In the genomic region with DNA sequence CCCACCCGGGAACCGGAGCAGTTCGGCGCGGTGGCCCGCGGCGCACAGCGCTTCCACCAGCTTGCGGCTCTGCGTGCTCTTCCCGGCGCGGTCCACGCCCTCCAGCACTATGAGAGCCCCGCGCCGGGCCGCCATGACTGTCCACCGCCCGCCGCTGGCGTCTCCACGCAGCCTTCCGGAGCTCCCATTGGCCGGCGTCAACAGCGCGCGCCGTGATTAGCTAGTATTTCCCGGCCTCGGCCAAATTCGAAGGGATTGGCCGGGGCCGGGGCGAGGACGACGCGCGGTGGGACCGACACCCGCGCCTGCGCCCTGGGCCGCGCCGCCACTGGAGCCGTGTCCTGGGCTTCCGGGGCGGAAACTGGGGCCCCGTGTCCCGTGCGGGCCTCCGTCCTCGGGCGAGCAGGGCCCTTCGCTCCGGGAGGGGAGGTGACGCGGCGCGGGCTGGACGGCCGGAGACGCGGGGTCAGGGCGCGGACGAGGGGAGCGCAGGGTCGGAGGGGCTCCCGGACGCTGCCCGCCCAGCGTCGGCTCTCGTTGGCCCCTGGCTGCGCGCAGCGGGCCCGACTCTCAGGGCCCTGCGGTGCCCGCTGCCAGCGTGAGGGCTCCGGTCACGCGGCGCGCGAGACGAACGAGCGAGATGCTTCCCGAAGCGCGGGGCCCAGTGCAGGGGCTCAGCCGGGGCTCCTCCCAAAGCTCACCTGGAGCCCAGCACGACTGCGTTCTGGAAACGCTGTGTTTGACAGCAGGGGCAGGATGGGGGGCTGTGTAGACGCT, we compare ENCODE assay signal across 8 cellular contexts. TPM values are rescaled to one million over a fixed set of nuclear protein-coding genes. Genes with fewer than 3 reads are reported as not detected.
A peak's percentile ranks its signal among the peaks of the same experiment; 100 is the strongest.
DNase-seq lines count a peak whose midpoint lies in the region; ATAC-seq and TF ChIP-seq lines count a peak whose summit lies in the region.

A gene with protein sequence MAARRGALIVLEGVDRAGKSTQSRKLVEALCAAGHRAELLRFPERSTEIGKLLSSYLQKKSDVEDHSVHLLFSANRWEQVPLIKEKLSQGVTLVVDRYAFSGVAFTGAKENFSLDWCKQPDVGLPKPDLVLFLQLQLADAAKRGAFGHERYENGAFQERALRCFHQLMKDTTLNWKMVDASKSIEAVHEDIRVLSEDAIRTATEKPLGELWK (minus strand): TSS at position 167 of the 777 bp plus-strand sequence. CDS start 32 bp downstream, at position 135.

- peak; percentile 93 for DNase-seq in NCI-H2029 (lab: John Stamatoyannopoulos, UW)
- peak; percentile 98 for DNase-seq in T-helper 2 cell treated with Interferon-gamma antibody and Interleukin-4, amounts not matched to agents 5 μg/mL and 100 μg/mL, for 36 hours (ENCODE audit: low spot score)
- peak; percentile 84 to 97 for DNase-seq in ascending aorta (ENCODE audit: low spot score in 2 of 2)
- peak; percentile 97 to 99 (median 99) for DNase-seq in right cardiac atrium
- peak in 1 of 2 donors; percentile 95 for DNase-seq in vagina (ENCODE audit: extremely low spot score in 2 of 2)

- TF ChIP-seq POLR2A in GM18505 (IDR thresholded peaks at IDR 0.05; ENCODE audit: borderline replicate concordance, extremely low read depth, insufficient read depth, insufficient read length) (peak; percentile 90), vagina (IDR thresholded peaks at IDR 0.05) (peak in 1 of 2 donors; percentile 72)

- H3K27ac ChIP-seq in ascending aorta = peak within 1 kb of the TSS; percentile 90 to 94
- peak within 1 kb of the TSS; percentile 92 for H3K27ac ChIP-seq in right cardiac atrium (ENCODE audit: low read length)
- H3K27ac ChIP-seq in rectal smooth muscle tissue (ENCODE audit: low read depth, low read length) = peak within 1 kb of the TSS; percentile 90
- H3K27ac ChIP-seq in vagina = peak within 1 kb of the TSS; percentile 88

- H3K36me3 Mint-ChIP-seq in T-helper 2 cell treated with Interferon-gamma antibody and Interleukin-4, amounts not matched to agents 5 μg/mL and 100 μg/mL, for 36 hours (ENCODE audit: low read depth) = peaks cover 31% of the 10 kb centered on the region

- TF ChIP-seq CTCF in ascending aorta (IDR thresholded peaks at IDR 0.05) (no peak), vagina (IDR thresholded peaks at IDR 0.05) (peak in 1 of 3 experiments; percentile 1)

- intact Hi-C loops in ascending aorta (cut with DNase I) (loop anchor here (1.0 to 10.0 kb wide), 6 partner anchors 14 to 695 kb away; a partner anchor contains a TSS), right cardiac atrium (cut with DNase I) (no loop called here), vagina (cut with DNase I) (loop anchor here (2.0 kb wide), 1 partner anchor 16 kb away; a partner anchor contains a TSS)

- under 1% methylated on average over 102 of the region's 102 CpGs for WGBS in right cardiac atrium

- H3K9me3 ChIP-seq in ascending aorta (no peaks in the 10 kb centered on the region), right cardiac atrium (ENCODE audit: control insufficient read depth, low read length) (no peaks in the 10 kb centered on the region), vagina (no peaks in the 10 kb centered on the region)

- H3K4me3 ChIP-seq in ascending aorta (peak within 1 kb of the TSS; percentile 85 to 94), right cardiac atrium (ENCODE audit: low read length) (peak within 1 kb of the TSS; percentile 68), rectal smooth muscle tissue (ENCODE audit: low read length) (peak within 1 kb of the TSS; percentile 98), vagina (peak within 1 kb of the TSS; percentile 80 to 99)

- peak within 1 kb of the TSS; percentile 97 for H3K27ac Mint-ChIP-seq in T-helper 2 cell treated with Interferon-gamma antibody and Interleukin-4, amounts not matched to agents 5 μg/mL and 100 μg/mL, for 36 hours

- H3K27me3 Mint-ChIP-seq in T-helper 2 cell treated with Interferon-gamma antibody and Interleukin-4, amounts not matched to agents 5 μg/mL and 100 μg/mL, for 36 hours (ENCODE audit: low read depth) = no peaks in the 10 kb centered on the region

- no peaks in the 10 kb centered on the region for H3K9me3 Mint-ChIP-seq in T-helper 2 cell treated with Interferon-gamma antibody and Interleukin-4, amounts not matched to agents 5 μg/mL and 100 μg/mL, for 36 hours

- peak within 1 kb of the TSS; percentile 54 for H3K9ac ChIP-seq in rectal smooth muscle tissue (ENCODE audit: low read length)

- peaks cover 7 to 18% of the 10 kb centered on the region in 2 donors for H3K4me1 ChIP-seq in ascending aorta
- no peaks in the 10 kb centered on the region for H3K4me1 ChIP-seq in right cardiac atrium (ENCODE audit: control insufficient read depth, insufficient read depth, low read length)
- H3K4me1 ChIP-seq in rectal smooth muscle tissue (ENCODE audit: control insufficient read depth, insufficient read depth, low read length) = peaks cover 6% of the 10 kb centered on the region
- H3K4me1 ChIP-seq in vagina = peaks cover 36% of the 10 kb centered on the region

- peak within 1 kb of the TSS; percentile 92 for H3K4me3 Mint-ChIP-seq in T-helper 2 cell treated with Interferon-gamma antibody and Interleukin-4, amounts not matched to agents 5 μg/mL and 100 μg/mL, for 36 hours

- H3K36me3 ChIP-seq in ascending aorta (peaks cover 0 to 16% of the 10 kb centered on the region in 2 donors), rectal smooth muscle tissue (ENCODE audit: control insufficient read depth, insufficient read depth, low read length) (peaks cover 8% of the 10 kb centered on the region), vagina (peaks cover 0 to 22% of the 10 kb centered on the region in 2 donors)

- ATAC-seq in GM18505 (IDR thresholded peaks at IDR 0.05; ENCODE audit: unreplicated experiment) (peak; percentile 88), HG02970 (IDR thresholded peaks at IDR 0.05; ENCODE audit: low FRiP score, unreplicated experiment) (peak; percentile 95), right cardiac atrium (peak; percentile 98 to 99)

- no peaks in the 10 kb centered on the region for H3K27me3 ChIP-seq in ascending aorta
- no peaks in the 10 kb centered on the region for H3K27me3 ChIP-seq in right cardiac atrium (ENCODE audit: control insufficient read depth, insufficient read depth)
- no peaks in the 10 kb centered on the region for H3K27me3 ChIP-seq in rectal smooth muscle tissue (ENCODE audit: control insufficient read depth, insufficient read depth, low read length)
- no peaks in the 10 kb centered on the region for H3K27me3 ChIP-seq in vagina

- peaks cover 21% of the 10 kb centered on the region for H3K4me1 Mint-ChIP-seq in T-helper 2 cell treated with Interferon-gamma antibody and Interleukin-4, amounts not matched to agents 5 μg/mL and 100 μg/mL, for 36 hours (ENCODE audit: low read depth)

RNA-seq across cellular contexts. Expression of the gene that starts here (rescaled TPM):
- total RNA-seq in ascending aorta (25.0 TPM), right cardiac atrium (10 to 100 TPM in 1 of 4 donors, 1 to 10 TPM in 3; 7.3 to 11.4 (median 9.1) TPM), vagina (14.7 TPM)
- polyA plus RNA-seq in right cardiac atrium = 10.9 TPM

Comparison
In these comparisons a context has a peak if more than half of its experiments do, and no peak if none do; other contexts are left out.
1. intact Hi-C loops: an anchor here in ascending aorta (1.0 to 10.0 kb wide) and vagina (2.0 kb wide); none called in right cardiac atrium.